Comparison of ENCODE assay signal across 26 cellular contexts in the genomic region with DNA sequence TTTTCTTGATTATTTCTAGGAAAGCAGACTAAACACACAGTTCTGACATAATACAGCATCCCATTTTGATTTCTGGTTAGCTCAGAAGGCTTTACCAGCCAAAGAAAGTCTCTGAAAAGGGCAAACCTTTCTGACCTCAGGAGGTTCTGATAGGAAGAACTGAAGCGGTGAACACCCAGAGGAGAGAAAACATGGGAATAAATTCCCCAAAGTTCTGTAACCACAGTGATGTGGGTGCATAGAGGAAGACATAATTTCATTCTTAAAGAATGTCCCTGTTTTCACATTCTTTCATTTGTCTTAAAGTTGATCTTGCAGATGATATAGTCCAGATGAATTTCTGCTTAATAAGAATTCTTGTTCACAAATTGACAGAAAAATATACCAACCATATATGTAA.
"Had no signal": no experiment of that assay in that cellular context is flagged by ENCODE, and none has a peak within 500 bp of the region (broad histone marks: within the 10 kb centered on the region; RNA-seq: fewer than 3 reads in every experiment).

No MANE protein-coding gene starts in this region.

- H3K79me2 ChIP-seq: hepatocyte had no signal

- H3K36me3 ChIP-seq: breast epithelium, left lung, thoracic aorta, upper lobe of left lung had no signal

- ATAC-seq: activated CD4-positive, CD25-positive, alpha-beta regulatory T cell treated with anti-CD3 and anti-CD28 coated beads, Interleukin-2, amount 50 U/mL, for 24 hours; activated CD8-positive, alpha-beta memory T cell treated with anti-CD3 and anti-CD28 coated beads, Interleukin-2, amount 10 ng/mL, durations not matched to agents 7 days and 5 days; activated CD8-positive, alpha-beta T cell treated with anti-CD3 and anti-CD28 coated beads for 36 hours; left lung; naive thymus-derived CD4-positive, alpha-beta T cell had no signal

- H3K4me3 ChIP-seq: breast epithelium, coronary artery, hepatocyte, left lung, lung, thoracic aorta, upper lobe of left lung had no signal

- H3K4me2 ChIP-seq: hepatocyte had no signal

- DNase-seq: activated CD4-positive, alpha-beta T cell treated with anti-CD3 and anti-CD28 coated beads, Interleukin-2, amount 10 ng/mL, durations not matched to agents 24 days and 14 days; activated CD8-positive, alpha-beta memory T cell treated with anti-CD3 and anti-CD28 coated beads, Interleukin-2, amount 10 ng/mL, durations not matched to agents 7 days and 5 days; activated CD8-positive, alpha-beta T cell treated with anti-CD3 and anti-CD28 coated beads for 36 hours; activated effector memory CD4-positive, alpha-beta T cell treated with anti-CD3 and anti-CD28 coated beads, Interleukin-2, amount 50 U/mL, for 16 hours; activated naive CD4-positive, alpha-beta T cell treated with anti-CD3 and anti-CD28 coated beads, Interleukin-2, amount 10 ng/mL, durations not matched to agents 7 days and 5 days; activated T-cell treated with anti-CD3 and anti-CD28 coated beads for 4 hours; anterior cingulate cortex; foreskin melanocyte; glutamatergic neuron; immature natural killer cell; kidney glomerular epithelial cell; left lung; naive thymus-derived CD4-positive, alpha-beta T cell; retina; stimulated activated CD4-positive, alpha-beta T cell treated with anti-CD3 and anti-CD28 coated beads, Interleukin-4, amount 100 ng/mL, for 24 hours; stimulated activated naive CD4-positive, alpha-beta T cell treated with Interleukin-2 at 50 U/mL for 16 hours; SW 1271; T-helper 2 cell; upper lobe of left lung had no signal

- H3K9me3 ChIP-seq: breast epithelium, left lung, thoracic aorta, upper lobe of left lung had no signal

- H3K4me1 ChIP-seq: breast epithelium, left lung, upper lobe of left lung had no signal

- H3K27me3 ChIP-seq: breast epithelium, hepatocyte, left lung, upper lobe of left lung had no signal

- H3K27ac ChIP-seq: breast epithelium, coronary artery, hepatocyte, left lung, thoracic aorta, upper lobe of left lung, VCaP had no signal

- H2AFZ ChIP-seq: hepatocyte had no signal
